Comparison of ENCODE assay signal across 8 cellular contexts in the genomic region with DNA sequence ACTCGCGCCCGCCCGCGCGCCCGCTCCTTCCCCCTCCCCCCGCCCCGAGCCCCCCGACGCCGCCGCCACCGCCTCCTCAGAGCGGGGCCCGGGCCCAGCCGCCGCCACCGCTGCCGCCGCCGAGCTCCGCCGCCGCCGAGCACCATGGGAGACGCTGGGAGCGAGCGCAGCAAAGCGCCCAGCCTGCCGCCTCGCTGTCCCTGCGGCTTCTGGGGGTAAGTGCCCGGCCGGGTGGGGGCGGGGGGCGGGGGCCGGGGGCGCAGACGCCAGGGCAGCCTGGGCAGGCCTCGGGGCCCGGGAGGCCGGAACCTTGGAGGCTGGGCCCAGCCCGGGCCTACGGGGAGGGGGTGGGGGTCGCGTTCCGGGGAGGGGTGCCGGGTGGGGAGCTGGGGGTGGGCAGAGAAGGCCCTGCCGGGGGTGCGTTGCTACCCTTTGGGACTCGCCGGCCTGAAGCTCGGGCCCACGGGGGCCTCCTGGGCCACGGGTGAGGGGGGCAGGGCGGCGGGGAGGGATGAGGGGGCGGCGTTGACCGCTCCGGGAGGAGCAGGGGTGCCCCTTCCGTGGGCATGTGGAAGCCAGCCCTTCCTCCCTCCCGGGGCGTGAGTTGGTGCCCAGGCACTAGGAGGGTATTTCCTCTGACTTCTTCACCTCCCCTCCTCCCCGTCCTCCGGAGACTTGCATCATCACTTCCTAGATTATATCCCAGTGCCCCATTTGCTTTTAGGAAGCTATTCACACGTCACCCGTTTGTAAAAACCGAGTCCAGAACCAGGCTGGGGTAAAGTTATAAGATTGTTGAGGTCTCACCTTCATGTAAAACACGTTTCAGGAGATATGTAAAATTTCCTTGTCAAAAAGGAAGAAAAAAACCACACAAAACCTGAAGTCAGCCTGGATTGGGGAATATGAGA. TPM values are rescaled to one million over a fixed set of nuclear protein-coding genes. Genes with fewer than 3 reads are reported as not detected.
DNase-seq lines count a peak whose midpoint lies in the region; ATAC-seq, FAIRE-seq and TF ChIP-seq lines count a peak whose summit lies in the region.

No MANE protein-coding gene starts in this region.

- H3K27me3 Mint-ChIP-seq in astrocyte (ENCODE audit: low read depth, unreplicated experiment) = no peaks in the 10 kb centered on the region

- H3K9me3 ChIP-seq in astrocyte (ENCODE audit: insufficient read depth, low read depth, low read length) = no peaks in the 10 kb centered on the region

- no peak for ATAC-seq in GM21737 (IDR thresholded peaks at IDR 0.05; ENCODE audit: unreplicated experiment)
- no peak for ATAC-seq in HG03108 (IDR thresholded peaks at IDR 0.05; ENCODE audit: unreplicated experiment)

- H3K4me1 ChIP-seq in astrocyte (ENCODE audit: insufficient read depth, low read length) = peaks cover 31% of the 10 kb centered on the region

- DNase-seq in DMS 273 treated with DMSO at 0.1 percent for 48 hours (lab: John Stamatoyannopoulos, UW) = peak; percentile 31
- peak; percentile 80 for DNase-seq in HT1080 (ENCODE audit: low read depth)
- peak; percentile 18 to 59 (median 36) for DNase-seq in T-helper 2 cell
- DNase-seq in astrocyte (ENCODE audit: low read depth) = peak; percentile 42
- peak; percentile 51 for DNase-seq in hepatic stellate cell (ENCODE audit: low spot score)
- peak; percentile 23 for DNase-seq in retina

- peak overlapping the region; percentile 94 for H3K9ac ChIP-seq in astrocyte (ENCODE audit: low read length)

- peaks cover 50% of the 10 kb centered on the region for H3K79me2 ChIP-seq in astrocyte (ENCODE audit: insufficient read depth, low read length)

- H3K4me3 Mint-ChIP-seq in astrocyte (ENCODE audit: unreplicated experiment) = peak overlapping the region; percentile 90

- H3K4me1 Mint-ChIP-seq in astrocyte (ENCODE audit: low read depth, unreplicated experiment) = peaks cover 44% of the 10 kb centered on the region

- peak overlapping the region; percentile 90 for H3K4me2 ChIP-seq in astrocyte (ENCODE audit: low read length)

- no peaks in the 10 kb centered on the region for H3K27me3 ChIP-seq in astrocyte (ENCODE audit: insufficient read depth, low read length)

- H2AFZ ChIP-seq in astrocyte (ENCODE audit: low read depth, low read length) = peak overlapping the region; percentile 21

- peak overlapping the region; percentile 86 for H3K4me3 ChIP-seq in astrocyte (ENCODE audit: insufficient read depth, low read depth, low read length)

- TF ChIP-seq CTCF in astrocyte (IDR thresholded peaks at IDR 0.05; ENCODE audit: insufficient read depth, low read depth, low read length) = no peak

- no peaks in the 10 kb centered on the region for H3K36me3 ChIP-seq in astrocyte (ENCODE audit: insufficient read depth, low read length)

- H3K36me3 Mint-ChIP-seq in astrocyte (ENCODE audit: low read depth, unreplicated experiment) = no peaks in the 10 kb centered on the region

- no peaks in the 10 kb centered on the region for H3K9me3 Mint-ChIP-seq in astrocyte (ENCODE audit: unreplicated experiment)

- peaks cover 48% of the 10 kb centered on the region for H4K20me1 ChIP-seq in astrocyte (ENCODE audit: insufficient read depth, low read length)

- peak overlapping the region; percentile 83 for H3K27ac Mint-ChIP-seq in astrocyte (ENCODE audit: unreplicated experiment)

- no peak for FAIRE-seq in astrocyte (lab: Jason Lieb, UNC)

- H3K27ac ChIP-seq in astrocyte (ENCODE audit: low read depth, low read length) = peak overlapping the region; percentile 98

RNA-seq across cellular contexts. Expression of gene ZFAND3, which starts 0.5 kb away (rescaled TPM):
- 11.3 and 18.2 TPM in 2 replicates for total RNA-seq in HT1080 (2014; rRNA removed; shearing (Covaris generic))
- 39.0 and 46.4 TPM in 2 replicates for polyA plus RNA-seq in HT1080 (2015; cell fraction: cytosol; rRNA removed)
- 27.1 and 29.1 TPM in 2 replicates for polyA plus RNA-seq in HT1080 (2015; cell fraction: nucleus; rRNA removed)
- total RNA-seq in astrocyte = 131 and 135 TPM in 2 replicates

Comparison
In these comparisons a context has a peak if more than half of its experiments do, and no peak if none do; other contexts are left out.
1. DNase-seq: peak in every context shown above with its lines; median percentile 80 in HT1080; 51 in hepatic stellate cell; 42 in astrocyte; 36 in T-helper 2 cell; 31 in DMS 273 treated with DMSO at 0.1 percent for 48 hours; 23 in retina.